8 cellular contexts compared by ENCODE assay signal in the genomic region with DNA sequence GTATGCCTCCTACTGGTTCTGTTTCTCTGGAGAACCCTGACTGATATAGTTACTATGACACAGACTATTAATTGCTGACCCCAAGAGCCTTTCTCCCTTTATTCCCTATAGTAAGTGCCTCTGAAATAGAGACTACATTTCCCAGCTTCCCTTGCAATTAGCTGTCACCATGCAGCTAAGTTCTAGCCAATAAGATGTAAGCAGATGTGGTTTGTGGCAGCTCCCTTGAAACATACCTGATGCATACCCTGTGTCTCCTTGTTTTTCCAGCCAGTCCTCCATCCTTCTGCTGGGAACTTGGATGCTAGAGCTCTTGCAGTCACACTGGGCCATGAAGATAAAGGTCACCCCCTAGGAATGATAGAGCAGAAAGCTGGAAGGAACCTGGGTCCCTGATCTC. TPM values are rescaled to one million over a fixed set of nuclear protein-coding genes. Genes with fewer than 3 reads are reported as not detected.
DNase-seq lines count a peak whose midpoint lies in the region; ATAC-seq and TF ChIP-seq lines count a peak whose summit lies in the region.

No MANE protein-coding gene starts in this region.

- H3K27me3 ChIP-seq in OCI-LY1 (ENCODE audit: insufficient read depth, low read length) = no peaks in the 10 kb centered on the region

- peaks cover 22% of the 10 kb centered on the region for H3K4me1 Mint-ChIP-seq in activated T-cell treated with anti-CD3 and anti-CD28 coated beads, Interleukin-2, amount 50 U/mL, for 24 hours (ENCODE audit: low read depth)

- H3K4me3 ChIP-seq in OCI-LY1 (ENCODE audit: low read depth, low read length, poor library complexity, severe bottlenecking) = no peak overlapping the region

- no peaks in the 10 kb centered on the region for H3K36me3 Mint-ChIP-seq in activated T-cell treated with anti-CD3 and anti-CD28 coated beads, Interleukin-2, amount 50 U/mL, for 24 hours (ENCODE audit: low read depth)

- H3K9me3 ChIP-seq in OCI-LY1 (ENCODE audit: low read length) = no peaks in the 10 kb centered on the region

- H3K79me2 ChIP-seq in OCI-LY1 (ENCODE audit: insufficient read depth, low read length) = no peaks in the 10 kb centered on the region

- CTCF ChIA-PET in HEK293T (lab: Yijun Ruan, JAX) = no interaction called here

- intact Hi-C loops in posterior cingulate gyrus (cut with DNase I) = no loop called here

- peaks cover 9% of the 10 kb centered on the region for H3K4me1 ChIP-seq in OCI-LY1 (ENCODE audit: insufficient read depth, low read length, severe bottlenecking)

- no peaks in the 10 kb centered on the region for H3K36me3 ChIP-seq in OCI-LY1 (ENCODE audit: insufficient read depth, low read length)

- no peaks in the 10 kb centered on the region for H3K27me3 Mint-ChIP-seq in activated T-cell treated with anti-CD3 and anti-CD28 coated beads, Interleukin-2, amount 50 U/mL, for 24 hours

- no peak overlapping the region for H3K4me2 ChIP-seq in OCI-LY1 (ENCODE audit: low read length)

- no peak overlapping the region for H3K4me3 Mint-ChIP-seq in activated T-cell treated with anti-CD3 and anti-CD28 coated beads, Interleukin-2, amount 50 U/mL, for 24 hours

- no peaks in the 10 kb centered on the region for H4K20me1 ChIP-seq in OCI-LY1 (ENCODE audit: insufficient read depth, low read length)

- H3K9ac ChIP-seq in OCI-LY1 (ENCODE audit: low read length) = no peak overlapping the region

- H3K27ac Mint-ChIP-seq in activated T-cell treated with anti-CD3 and anti-CD28 coated beads, Interleukin-2, amount 50 U/mL, for 24 hours = no peak overlapping the region

- no peak overlapping the region for H3K27ac ChIP-seq in OCI-LY1 (ENCODE audit: low read depth, low read length, poor library complexity, severe bottlenecking)

- H3F3A ChIP-seq in OCI-LY1 (ENCODE audit: insufficient read depth, low read length) = no peaks in the 10 kb centered on the region

- H3K9me3 Mint-ChIP-seq in activated T-cell treated with anti-CD3 and anti-CD28 coated beads, Interleukin-2, amount 50 U/mL, for 24 hours = no peaks in the 10 kb centered on the region

- peak; percentile 56 for ATAC-seq in GM18520 (IDR thresholded peaks at IDR 0.05; ENCODE audit: unreplicated experiment)
- no peak for ATAC-seq in GM19324 (IDR thresholded peaks at IDR 0.05; ENCODE audit: low FRiP score, unreplicated experiment)

- DNase-seq in HEK293T (ENCODE audit: extremely low spot score) = peak; percentile 58
- DNase-seq in glomerular visceral epithelial cell (ENCODE audit: extremely low spot score) = peak; percentile 13
- DNase-seq in mesenteric fat pad (ENCODE audit: low spot score) = no peak
- no peak for DNase-seq in activated T-cell treated with anti-CD3 and anti-CD28 coated beads, Interleukin-2, amount 50 U/mL, for 24 hours
- DNase-seq in posterior cingulate gyrus = no peak

- peak overlapping the region; percentile 89; the same call in 1 of the 2 replicates for H2AFZ ChIP-seq in OCI-LY1 (ENCODE audit: low read length)

- POLR2A ChIA-PET in HEK293T (lab: Yijun Ruan, JAX) = interaction anchor here (0.9 to 3.2 kb wide), 3 partner anchors 10 to 40 kb away, joined by 3 to 28 read pairs (median 5); a partner anchor contains a TSS

- no peaks in the 10 kb centered on the region for H3K9me2 ChIP-seq in OCI-LY1 (ENCODE audit: low read depth, low read length)

- TF ChIP-seq CTCF in OCI-LY1 (IDR thresholded peaks at IDR 0.05; ENCODE audit: low read length) = no peak

TF ChIP-seq in HEK293T, 16 proteins besides CTCF, POLR2A, EP300 and RAD21:
- TF ChIP-seq, protein P1, sequence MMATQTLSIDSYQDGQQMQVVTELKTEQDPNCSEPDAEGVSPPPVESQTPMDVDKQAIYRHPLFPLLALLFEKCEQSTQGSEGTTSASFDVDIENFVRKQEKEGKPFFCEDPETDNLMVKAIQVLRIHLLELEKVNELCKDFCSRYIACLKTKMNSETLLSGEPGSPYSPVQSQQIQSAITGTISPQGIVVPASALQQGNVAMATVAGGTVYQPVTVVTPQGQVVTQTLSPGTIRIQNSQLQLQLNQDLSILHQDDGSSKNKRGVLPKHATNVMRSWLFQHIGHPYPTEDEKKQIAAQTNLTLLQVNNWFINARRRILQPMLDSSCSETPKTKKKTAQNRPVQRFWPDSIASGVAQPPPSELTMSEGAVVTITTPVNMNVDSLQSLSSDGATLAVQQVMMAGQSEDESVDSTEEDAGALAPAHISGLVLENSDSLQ (IDR thresholded peaks at IDR 0.05) = no peak
- TF ChIP-seq LEF1 (IDR thresholded peaks at IDR 0.05; ENCODE audit: borderline replicate concordance) (no peak), ZNF384 (IDR thresholded peaks at IDR 0.05) (no peak), FOXM1 (IDR thresholded peaks at IDR 0.05; ENCODE audit: borderline replicate concordance) (no peak), FOXK2 (IDR thresholded peaks at IDR 0.05) (no peak)

RNA-seq across cellular contexts. Expression of a gene that starts 9.7 kb away (rescaled TPM):
- 211 TPM for total RNA-seq in mesenteric fat pad

RNA-seq across cellular contexts. Expression of a gene that starts 40.0 kb away (rescaled TPM):
- 18.3 TPM for total RNA-seq in mesenteric fat pad

Comparison
In these comparisons a context has a peak if more than half of its experiments do, and no peak if none do; other contexts are left out.
1. DNase-seq: peak in HEK293T (single experiment) and glomerular visceral epithelial cell (single experiment); none in mesenteric fat pad (single experiment), activated T-cell treated with anti-CD3 and anti-CD28 coated beads, Interleukin-2, amount 50 U/mL, for 24 hours (single experiment) and posterior cingulate gyrus (0 of 10).